10 cellular contexts compared by ENCODE assay signal in genomic region chr11:113162590-113162961, GRCh38.
A peak's percentile ranks its signal among the peaks of the same experiment; 100 is the strongest.
DNase-seq lines count a peak whose midpoint lies in the region; ATAC-seq and TF ChIP-seq lines count a peak whose summit lies in the region.
"Had no signal": no experiment of that assay in that cellular context is flagged by ENCODE, and none has a peak within 500 bp of the region (broad histone marks: within the 10 kb centered on the region; RNA-seq: fewer than 3 reads in every experiment).

No MANE protein-coding gene starts in this region.

- TF ChIP-seq CTCF in VCaP (conservative IDR thresholded peaks at IDR 0.05) (0 out of 2 replicates have a peak, but pooled peaks have one; percentile 29), right atrium auricular region (IDR thresholded peaks at IDR 0.05) (peak; percentile 25 to 65)

- ATAC-seq in GM19324 (IDR thresholded peaks at IDR 0.05; ENCODE audit: low FRiP score, unreplicated experiment), result no peak
- no peak for ATAC-seq in stimulated activated naive CD8-positive, alpha-beta T cell treated with anti-CD3 and anti-CD28 coated beads, Interleukin-15, Interleukin-2, amounts not matched to agents 100 U/mL and 50 U/mL, for 24 hours

- no peaks in the 10 kb centered on the region for H3K27me3 ChIP-seq in right atrium auricular region

- peaks cover 0 to 45% of the 10 kb centered on the region in 2 donors for H3K4me1 ChIP-seq in right atrium auricular region

- H3K36me3 ChIP-seq in right atrium auricular region, result no peaks in the 10 kb centered on the region

- DNase-seq in NCI-H1417 treated with DMSO at 0.1 percent for 48 hours (lab: John Stamatoyannopoulos, UW), result peak; percentile 70
- peak; percentile 80 for DNase-seq in right atrium auricular region (ENCODE audit: low spot score)
- peak in 39 of 49 donors; percentile 19 to 87 (median 58) for DNase-seq in substantia nigra (lab: John Stamatoyannopoulos, UW)
- DNase-seq in SIG-M5 treated with dmso at 0.1 percent for 504 hours (lab: John Stamatoyannopoulos, UW; ENCODE audit: unreplicated experiment), result no peak
- DNase-seq in stimulated activated naive CD8-positive, alpha-beta T cell treated with anti-CD3 and anti-CD28 coated beads, Interleukin-15, Interleukin-2, amounts not matched to agents 100 U/mL and 50 U/mL, for 24 hours, result no peak
- DNase-seq in epidermal melanocyte (ENCODE audit: insufficient read length, low spot score), result no peak
- DNase-seq: activated naive CD4-positive, alpha-beta T cell treated with anti-CD3 and anti-CD28 coated beads for 36 hours; NCI-H1694 treated with DMSO at 0.1 percent for 48 hours had no signal

- no peak overlapping the region for H3K4me3 ChIP-seq in right atrium auricular region

- H3K9me3 ChIP-seq in right atrium auricular region, result no peaks in the 10 kb centered on the region

- H3K27ac ChIP-seq in VCaP, result peak overlapping the region; percentile 54
- peak overlapping the region; percentile 46 to 59 for H3K27ac ChIP-seq in right atrium auricular region
- peak overlapping the region; percentile 68 for H3K27ac ChIP-seq in substantia nigra (ENCODE audit: low read depth, low read length, poor library complexity, severe bottlenecking)

Comparison
In these comparisons a context has a peak if more than half of its experiments do, and no peak if none do; other contexts are left out.
1. DNase-seq: peak in NCI-H1417 treated with DMSO at 0.1 percent for 48 hours (single experiment), right atrium auricular region (single experiment) and substantia nigra (39 of 49); none in SIG-M5 treated with dmso at 0.1 percent for 504 hours (single experiment), stimulated activated naive CD8-positive, alpha-beta T cell treated with anti-CD3 and anti-CD28 coated beads, Interleukin-15, Interleukin-2, amounts not matched to agents 100 U/mL and 50 U/mL, for 24 hours (single experiment) and epidermal melanocyte (single experiment).
2. Peak in every context shown above with its lines, with median percentiles within 50 percentile points of each other: H3K27ac ChIP-seq.